ENCODE assay signal across 18 cellular contexts in genomic region chr15:65326844-65327243, GRCh38. TPM values are rescaled to one million over a fixed set of nuclear protein-coding genes. Genes with fewer than 3 reads are reported as not detected.
"Had no signal": no experiment of that assay in that cellular context is flagged by ENCODE, and none has a peak within 500 bp of the region (broad histone marks: within the 10 kb centered on the region; RNA-seq: fewer than 3 reads in every experiment).

No MANE protein-coding gene starts in this region.

- H3K4me1 ChIP-seq: left lung, tibial artery had no signal

- ATAC-seq: activated CD8-positive, alpha-beta memory T cell treated with anti-CD3 and anti-CD28 coated beads, Interleukin-2, amount 10 ng/mL, durations not matched to agents 7 days and 5 days; stimulated activated naive B cell treated with anti-CD40 and anti-IgM and Interleukin-4, amounts not matched to agents 10 μg/mL and 1 μg/mL and 100 μg/mL, for 72 hours had no signal

- H3K9me3 ChIP-seq: left lung, ovary, tibial artery had no signal

- H3K36me3 ChIP-seq: left lung, neural progenitor cell, ovary, tibial artery had no signal

- H3K4me3 Mint-ChIP-seq: activated B cell treated with CpG ODN at 0.5 μM for 24 hours; activated CD4-positive, alpha-beta memory T cell treated with anti-CD3 and anti-CD28 coated beads, Interleukin-2, amount 10 ng/mL, durations not matched to agents 7 days and 5 days; activated CD8-positive, alpha-beta memory T cell treated with anti-CD3 and anti-CD28 coated beads, Interleukin-2, amount 10 ng/mL, durations not matched to agents 7 days and 5 days; activated naive CD8-positive, alpha-beta T cell; neural progenitor cell; stimulated activated naive B cell treated with anti-CD40 and anti-IgM and Interleukin-4, amounts not matched to agents 10 μg/mL and 1 μg/mL and 100 μg/mL, for 72 hours had no signal

- H3K4me3 ChIP-seq: left lung, neural progenitor cell, ovary, tibial artery had no signal

- H3K27ac Mint-ChIP-seq: activated B cell treated with CpG ODN at 0.5 μM for 24 hours; activated CD4-positive, alpha-beta memory T cell treated with anti-CD3 and anti-CD28 coated beads, Interleukin-2, amount 10 ng/mL, durations not matched to agents 7 days and 5 days; activated CD8-positive, alpha-beta memory T cell treated with anti-CD3 and anti-CD28 coated beads, Interleukin-2, amount 10 ng/mL, durations not matched to agents 7 days and 5 days; activated naive CD8-positive, alpha-beta T cell; stimulated activated naive B cell treated with anti-CD40 and anti-IgM and Interleukin-4, amounts not matched to agents 10 μg/mL and 1 μg/mL and 100 μg/mL, for 72 hours had no signal

- H3K4me1 Mint-ChIP-seq: activated CD4-positive, alpha-beta memory T cell treated with anti-CD3 and anti-CD28 coated beads, Interleukin-2, amount 10 ng/mL, durations not matched to agents 7 days and 5 days; activated CD8-positive, alpha-beta memory T cell treated with anti-CD3 and anti-CD28 coated beads, Interleukin-2, amount 10 ng/mL, durations not matched to agents 7 days and 5 days had no signal

- H3K36me3 Mint-ChIP-seq: activated CD8-positive, alpha-beta memory T cell treated with anti-CD3 and anti-CD28 coated beads, Interleukin-2, amount 10 ng/mL, durations not matched to agents 7 days and 5 days; activated naive CD8-positive, alpha-beta T cell; stimulated activated naive B cell treated with anti-CD40 and anti-IgM and Interleukin-4, amounts not matched to agents 10 μg/mL and 1 μg/mL and 100 μg/mL, for 72 hours had no signal

- H3K9me3 Mint-ChIP-seq: activated B cell treated with CpG ODN at 0.5 μM for 24 hours; activated CD4-positive, alpha-beta memory T cell treated with anti-CD3 and anti-CD28 coated beads, Interleukin-2, amount 10 ng/mL, durations not matched to agents 7 days and 5 days; neural progenitor cell; stimulated activated naive B cell treated with anti-CD40 and anti-IgM and Interleukin-4, amounts not matched to agents 10 μg/mL and 1 μg/mL and 100 μg/mL, for 72 hours had no signal

- DNase-seq: activated B cell treated with CpG ODN at 0.5 μM for 24 hours; activated CD4-positive, alpha-beta memory T cell treated with anti-CD3 and anti-CD28 coated beads, Interleukin-2, amount 10 ng/mL, durations not matched to agents 7 days and 5 days; activated CD4-positive, alpha-beta T cell treated with anti-CD3 and anti-CD28 coated beads for 4 hours; activated CD8-positive, alpha-beta memory T cell treated with anti-CD3 and anti-CD28 coated beads, Interleukin-2, amount 10 ng/mL, durations not matched to agents 7 days and 5 days; amniotic stem cell; effector memory CD4-positive, alpha-beta T cell; left lung; stimulated activated naive B cell treated with anti-CD40 and anti-IgM and Interleukin-4, amounts not matched to agents 10 μg/mL and 1 μg/mL and 100 μg/mL, for 72 hours; tibial artery had no signal

- H3K27me3 ChIP-seq: neural progenitor cell, ovary had no signal

- H3K27ac ChIP-seq: left lung, neural progenitor cell, ovary, tibial artery had no signal

- H2AFZ ChIP-seq: neural progenitor cell had no signal

RNA-seq across cellular contexts. Expression of gene RNU5B-1, which starts 22.4 kb away (rescaled TPM):
- total RNA-seq: activated B cell treated with CpG ODN at 0.5 μM for 24 hours; cerebellum; lung microvascular endothelial cell; myocyte; subcutaneous adipose tissue; T-helper 2 cell treated with Interferon-gamma antibody and Interleukin-4, amounts not matched to agents 100 ng/mL and 5 ng/mL, for 36 hours had no signal
- polyA plus RNA-seq: keratinocyte, ovary had no signal

RNA-seq across cellular contexts. Expression of gene RNU5A-1, which starts 31.0 kb away (rescaled TPM):
- total RNA-seq: activated B cell treated with CpG ODN at 0.5 μM for 24 hours; activated CD4-positive, alpha-beta memory T cell treated with anti-CD3 and anti-CD28 coated beads, Interleukin-2, amount 10 ng/mL, durations not matched to agents 7 days and 5 days; activated CD8-positive, alpha-beta memory T cell treated with anti-CD3 and anti-CD28 coated beads, Interleukin-2, amount 10 ng/mL, durations not matched to agents 7 days and 5 days; cerebellum; left lung; lung microvascular endothelial cell; myocyte; ovary; subcutaneous adipose tissue; T-helper 2 cell treated with Interferon-gamma antibody and Interleukin-4, amounts not matched to agents 100 ng/mL and 5 ng/mL, for 36 hours had no signal
- polyA plus RNA-seq: keratinocyte, ovary had no signal

RNA-seq across cellular contexts. Expression of gene IGDCC3, which starts 51.0 kb away (rescaled TPM):
- total RNA-seq: activated B cell treated with CpG ODN at 0.5 μM for 24 hours; activated CD4-positive, alpha-beta memory T cell treated with anti-CD3 and anti-CD28 coated beads, Interleukin-2, amount 10 ng/mL, durations not matched to agents 7 days and 5 days; activated CD8-positive, alpha-beta memory T cell treated with anti-CD3 and anti-CD28 coated beads, Interleukin-2, amount 10 ng/mL, durations not matched to agents 7 days and 5 days; lung microvascular endothelial cell; subcutaneous adipose tissue; T-helper 2 cell treated with Interferon-gamma antibody and Interleukin-4, amounts not matched to agents 100 ng/mL and 5 ng/mL, for 36 hours had no signal
- polyA plus RNA-seq: keratinocyte had no signal
